ENCODE assay signal across 10 cellular contexts in the genomic region with DNA sequence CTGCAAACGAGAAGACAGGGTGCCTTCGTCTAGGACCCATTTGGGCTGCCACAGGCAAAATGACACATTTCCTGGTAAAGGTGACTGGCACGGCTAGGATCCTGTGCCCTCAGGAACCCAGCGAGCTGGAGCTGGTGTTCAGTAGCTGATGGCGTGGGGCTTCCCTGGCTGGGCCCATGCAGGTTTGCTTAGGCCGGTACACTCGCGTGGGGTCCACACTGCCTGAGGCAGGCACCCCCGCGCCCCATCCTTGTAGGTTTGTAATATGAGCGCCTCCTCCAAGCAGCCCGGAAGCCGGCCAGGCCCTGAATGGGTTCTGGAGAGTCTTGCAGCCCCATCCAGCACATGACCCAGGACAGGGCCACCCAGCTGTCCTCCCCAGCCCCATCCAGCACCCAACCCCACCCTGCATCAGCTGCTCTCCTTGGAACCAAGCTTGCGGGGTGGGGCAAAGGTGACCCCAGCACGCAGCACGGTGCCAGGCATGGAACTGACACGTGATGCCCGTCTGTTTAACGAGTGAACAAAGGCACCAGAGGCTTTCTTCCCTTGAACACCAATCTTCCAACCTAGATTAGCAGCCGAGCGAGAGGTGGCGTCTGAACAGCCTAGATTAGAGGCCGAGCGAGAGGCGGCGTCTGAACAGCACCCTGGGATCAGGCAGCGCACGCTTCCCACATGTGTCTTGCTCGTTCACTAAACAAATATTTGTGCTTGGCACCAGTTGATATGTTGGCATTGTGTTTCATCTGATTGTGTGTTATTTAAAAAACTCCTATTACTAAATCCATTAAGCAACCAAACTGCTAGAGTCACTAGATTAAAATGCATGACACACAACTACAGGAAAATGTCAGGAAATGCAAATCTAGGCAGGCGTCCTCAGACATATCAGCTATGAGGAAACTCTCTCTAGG.
DNase-seq lines count a peak whose midpoint lies in the region; ATAC-seq and TF ChIP-seq lines count a peak whose summit lies in the region.
"Had no signal": no experiment of that assay in that cellular context is flagged by ENCODE, and none has a peak within 500 bp of the region (broad histone marks: within the 10 kb centered on the region; RNA-seq: fewer than 3 reads in every experiment).

No MANE protein-coding gene starts in this region.

- H3K27me3 Mint-ChIP-seq in osteocyte (ENCODE audit: unreplicated experiment), result no peaks in the 10 kb centered on the region

- no peak overlapping the region for H3K27ac Mint-ChIP-seq in osteocyte (ENCODE audit: unreplicated experiment)

- H3K4me3 Mint-ChIP-seq in osteocyte (ENCODE audit: unreplicated experiment), result no peak overlapping the region

- peak; percentile 24 for DNase-seq in DMS79 treated with DMSO at 0.1 percent for 48 hours (lab: John Stamatoyannopoulos, UW)
- peak; percentile 81 for DNase-seq in NCI-H2081 treated with DMSO at 0.1 percent for 48 hours (lab: John Stamatoyannopoulos, UW)
- peak; percentile 97 for DNase-seq in epithelial cell of esophagus (ENCODE audit: low read depth)
- DNase-seq in osteocyte (ENCODE audit: extremely low spot score, unreplicated experiment), result peak; percentile 83
- no peak for DNase-seq in LoVo (ENCODE audit: low spot score)
- DNase-seq in stimulated activated CD4-positive, alpha-beta T cell treated with anti-CD3 and anti-CD28 coated beads, Interleukin-1b, Interleukin-23, amount 100 ng/mL, for 48 hours, result no peak
- no peak for DNase-seq in caudate nucleus (lab: John Stamatoyannopoulos, UW)
- DNase-seq: activated CD4-positive, CD25-positive, alpha-beta regulatory T cell treated with anti-CD3 and anti-CD28 coated beads, Interleukin-2, amount 50 U/mL, for 72 hours had no signal

- H3K27ac ChIP-seq in caudate nucleus (ENCODE audit: low read depth, low read length), result no peak overlapping the region
- H3K27ac ChIP-seq: hepatocyte had no signal

- H3K9me3 Mint-ChIP-seq in osteocyte (ENCODE audit: unreplicated experiment), result peaks cover 10% of the 10 kb centered on the region

- H3K4me3 ChIP-seq in epithelial cell of esophagus (ENCODE audit: low read length), result no peak overlapping the region
- H3K4me3 ChIP-seq: hepatocyte had no signal

- no peaks in the 10 kb centered on the region for H3K36me3 Mint-ChIP-seq in osteocyte (ENCODE audit: unreplicated experiment)

- TF ChIP-seq CTCF in epithelial cell of esophagus (IDR thresholded peaks at IDR 0.05; ENCODE audit: insufficient read depth, low read depth, low read length, missing control alignments), result peak; percentile 15
- TF ChIP-seq CTCF in osteocyte (IDR thresholded peaks at IDR 0.05), result no peak

- no peak for ATAC-seq in GM19452 (IDR thresholded peaks at IDR 0.05; ENCODE audit: unreplicated experiment)

- H3K4me1 Mint-ChIP-seq in osteocyte (ENCODE audit: unreplicated experiment), result no peaks in the 10 kb centered on the region

Comparison
In these comparisons a context has a peak if more than half of its experiments do, and no peak if none do; other contexts are left out.
1. DNase-seq: peak in DMS79 treated with DMSO at 0.1 percent for 48 hours (single experiment), NCI-H2081 treated with DMSO at 0.1 percent for 48 hours (single experiment), epithelial cell of esophagus (single experiment) and osteocyte (single experiment); none in LoVo (single experiment), stimulated activated CD4-positive, alpha-beta T cell treated with anti-CD3 and anti-CD28 coated beads, Interleukin-1b, Interleukin-23, amount 100 ng/mL, for 48 hours (single experiment) and caudate nucleus (0 of 61).